ENCODE assay signal across 28 cellular contexts in genomic region chr4:57344296-57344695, GRCh38.
"Had no signal": no experiment of that assay in that cellular context is flagged by ENCODE, and none has a peak within 500 bp of the region (broad histone marks: within the 10 kb centered on the region; RNA-seq: fewer than 3 reads in every experiment).

No MANE protein-coding gene starts in this region.

- DNase-seq: activated B cell treated with CpG ODN at 0.5 μM for 24 hours; activated CD4-positive, alpha-beta memory T cell treated with anti-CD3 and anti-CD28 coated beads for 36 hours; activated CD4-positive, alpha-beta T cell treated with anti-CD3 and anti-CD28 coated beads for 4 hours; activated CD4-positive, alpha-beta T cell treated with anti-CD3 and anti-CD28 coated beads, Interleukin-2, amount 50 U/mL, for 1 hour; activated CD4-positive, CD25-positive, alpha-beta regulatory T cell treated with anti-CD3 and anti-CD28 coated beads, Interleukin-2, amount 50 U/mL, for 72 hours; activated CD8-positive, alpha-beta memory T cell treated with anti-CD3 and anti-CD28 coated beads, Interleukin-2, amount 50 U/mL, for 48 hours; activated effector memory CD4-positive, alpha-beta T cell treated with Interleukin-2 at 50 U/mL for 16 hours; activated naive CD4-positive, alpha-beta T cell treated with anti-CD3 and anti-CD28 coated beads, Interleukin-2, amount 10 ng/mL, durations not matched to agents 7 days and 5 days; activated naive CD8-positive, alpha-beta T cell treated with anti-CD3 and anti-CD28 coated beads, Interleukin-2, amount 50 U/mL, for 24 hours; activated T-cell treated with anti-CD3 and anti-CD28 coated beads, Interleukin-2, amount 50 U/mL, for 48 hours; anterior cingulate cortex; brain microvascular endothelial cell; central memory CD4-positive, alpha-beta T cell; NCI-H1048; NCI-H1105 treated with DMSO at 0.1 percent for 48 hours; NCI-H1436 treated with DMSO at 0.1 percent for 48 hours; NCI-H1694 treated with DMSO at 0.1 percent for 48 hours; NCI-H2029; NCI-H345; NCI-H526; NCI-H748 treated with DMSO at 0.1 percent for 48 hours; RPMI8226; SHP77 treated with DMSO at 0.1 percent for 48 hours; SK-N-SH had no signal

- H3K9me2 ChIP-seq: SK-N-SH had no signal

- H3K4me1 ChIP-seq: SJSA1 had no signal

- H3K27me3 ChIP-seq: brain microvascular endothelial cell had no signal

- H3K27ac Mint-ChIP-seq: activated B cell treated with CpG ODN at 0.5 μM for 24 hours; activated CD4-positive, alpha-beta memory T cell treated with anti-CD3 and anti-CD28 coated beads for 36 hours; activated naive CD4-positive, alpha-beta T cell treated with anti-CD3 and anti-CD28 coated beads, Interleukin-2, amount 10 ng/mL, durations not matched to agents 7 days and 5 days; activated naive CD8-positive, alpha-beta T cell; activated naive CD8-positive, alpha-beta T cell treated with anti-CD3 and anti-CD28 coated beads, Interleukin-2, amount 50 U/mL, for 24 hours; T-helper 1 cell treated with Interleukin-12 subunit alpha and Interleukin-12 subunit beta and Interleukin-4 antibody, amounts not matched to agents 30 μg/mL and 1 μg/mL, for 36 hours; T-helper 2 cell treated with Interferon-gamma antibody and Interleukin-4, amounts not matched to agents 5 μg/mL and 100 μg/mL, for 36 hours had no signal

- H3K4me3 ChIP-seq: SJSA1 had no signal

- H3K27ac ChIP-seq: brain microvascular endothelial cell, SJSA1 had no signal

- H3K36me3 ChIP-seq: brain microvascular endothelial cell, SJSA1 had no signal

- H3K4me3 Mint-ChIP-seq: activated B cell treated with CpG ODN at 0.5 μM for 24 hours; activated CD4-positive, alpha-beta memory T cell treated with anti-CD3 and anti-CD28 coated beads for 36 hours; activated naive CD4-positive, alpha-beta T cell treated with anti-CD3 and anti-CD28 coated beads, Interleukin-2, amount 10 ng/mL, durations not matched to agents 7 days and 5 days; activated naive CD8-positive, alpha-beta T cell; activated naive CD8-positive, alpha-beta T cell treated with anti-CD3 and anti-CD28 coated beads, Interleukin-2, amount 50 U/mL, for 24 hours; T-helper 1 cell treated with Interleukin-12 subunit alpha and Interleukin-12 subunit beta and Interleukin-4 antibody, amounts not matched to agents 30 μg/mL and 1 μg/mL, for 36 hours; T-helper 2 cell treated with Interferon-gamma antibody and Interleukin-4, amounts not matched to agents 5 μg/mL and 100 μg/mL, for 36 hours had no signal

- H3K27me3 Mint-ChIP-seq: activated B cell treated with CpG ODN at 0.5 μM for 24 hours; activated CD4-positive, alpha-beta memory T cell treated with anti-CD3 and anti-CD28 coated beads for 36 hours; activated naive CD8-positive, alpha-beta T cell treated with anti-CD3 and anti-CD28 coated beads, Interleukin-2, amount 50 U/mL, for 24 hours had no signal

- H3K9ac ChIP-seq: SK-N-SH had no signal

- H3K4me2 ChIP-seq: SK-N-SH had no signal

- H3K36me3 Mint-ChIP-seq: activated CD4-positive, alpha-beta memory T cell treated with anti-CD3 and anti-CD28 coated beads for 36 hours; activated naive CD4-positive, alpha-beta T cell treated with anti-CD3 and anti-CD28 coated beads, Interleukin-2, amount 10 ng/mL, durations not matched to agents 7 days and 5 days; activated naive CD8-positive, alpha-beta T cell had no signal

- H3K4me1 Mint-ChIP-seq: activated B cell treated with CpG ODN at 0.5 μM for 24 hours; activated naive CD4-positive, alpha-beta T cell treated with anti-CD3 and anti-CD28 coated beads, Interleukin-2, amount 10 ng/mL, durations not matched to agents 7 days and 5 days; activated naive CD8-positive, alpha-beta T cell treated with anti-CD3 and anti-CD28 coated beads, Interleukin-2, amount 50 U/mL, for 24 hours had no signal

- H3K9me3 ChIP-seq: SJSA1, SK-N-SH had no signal

- H3K9me3 Mint-ChIP-seq: activated B cell treated with CpG ODN at 0.5 μM for 24 hours; activated naive CD4-positive, alpha-beta T cell treated with anti-CD3 and anti-CD28 coated beads, Interleukin-2, amount 10 ng/mL, durations not matched to agents 7 days and 5 days; activated naive CD8-positive, alpha-beta T cell treated with anti-CD3 and anti-CD28 coated beads, Interleukin-2, amount 50 U/mL, for 24 hours; T-helper 1 cell treated with Interleukin-12 subunit alpha and Interleukin-12 subunit beta and Interleukin-4 antibody, amounts not matched to agents 30 μg/mL and 1 μg/mL, for 36 hours; T-helper 2 cell treated with Interferon-gamma antibody and Interleukin-4, amounts not matched to agents 5 μg/mL and 100 μg/mL, for 36 hours had no signal
